In genomic region chr14:22472466-22472865, GRCh38 we compare ENCODE assay signal across 15 cellular contexts.
DNase-seq lines count a peak whose midpoint lies in the region; ATAC-seq and TF ChIP-seq lines count a peak whose summit lies in the region.
"Had no signal": no experiment of that assay in that cellular context is flagged by ENCODE, and none has a peak within 500 bp of the region (broad histone marks: within the 10 kb centered on the region; RNA-seq: fewer than 3 reads in every experiment).

No MANE protein-coding gene starts in this region.

- H3F3A ChIP-seq in GM23338 (replicated peaks; ENCODE audit: low read depth), result no peaks in the 10 kb centered on the region

- TF ChIP-seq CTCF in GM23338 (conservative IDR thresholded peaks at IDR 0.05; ENCODE audit: low read depth in 2 of 2) (no peak), OCI-LY3 (IDR thresholded peaks at IDR 0.05; ENCODE audit: low read depth, low read length) (no peak)

- H3K9ac ChIP-seq in BLaER1 (no peak overlapping the region), OCI-LY3 (ENCODE audit: low read length) (no peak overlapping the region), mesendoderm (ENCODE audit: low read length) (no peak overlapping the region)

- no peak overlapping the region for H4K8ac ChIP-seq in mesendoderm (ENCODE audit: low read depth, low read length)

- no peak overlapping the region for H3K27ac Mint-ChIP-seq in GM23338
- H3K27ac Mint-ChIP-seq: CD8-positive, alpha-beta memory T cell; H9 had no signal

- WGBS in mesendoderm (ENCODE audit: extremely low coverage, insufficient coverage, low lambda C conversion rate), result no CpG with 5 or more reads among the region's 2 CpGs

- H2AFZ ChIP-seq in GM23338, result peak overlapping the region; percentile 64; the same call in 1 of the 2 replicates
- no peak overlapping the region for H2AFZ ChIP-seq in OCI-LY3 (ENCODE audit: low read depth, low read length)

- no peak overlapping the region for H2BK120ac ChIP-seq in mesendoderm (ENCODE audit: low read depth, low read length)

- H3K18ac ChIP-seq in mesendoderm (ENCODE audit: low read length), result no peak overlapping the region

- H3K79me1 ChIP-seq in mesendoderm (ENCODE audit: low read length), result no peaks in the 10 kb centered on the region

- peaks cover 32% of the 10 kb centered on the region for H3K4me1 ChIP-seq in BLaER1
- peaks cover 13% of the 10 kb centered on the region for H3K4me1 ChIP-seq in GM23338 (ENCODE audit: insufficient read depth)
- H3K4me1 ChIP-seq in OCI-LY3 (ENCODE audit: low read length), result peaks cover 79% of the 10 kb centered on the region
- peaks cover 2% of the 10 kb centered on the region for H3K4me1 ChIP-seq in mesendoderm (ENCODE audit: control insufficient read depth, low read depth, low read length)

- H2BK5ac ChIP-seq in mesendoderm (ENCODE audit: low read length), result no peak overlapping the region

- H3K56ac ChIP-seq in mesendoderm (ENCODE audit: low read length), result peak overlapping the region; percentile 68

- ATAC-seq in GM23338, result no peak
- no peak for ATAC-seq in HG03097 (IDR thresholded peaks at IDR 0.05; ENCODE audit: low FRiP score, unreplicated experiment)
- ATAC-seq: Panc1 had no signal

- no peak overlapping the region for H2AK5ac ChIP-seq in mesendoderm (ENCODE audit: low read length)

- H3K27ac ChIP-seq in BLaER1, result no peak overlapping the region
- no peak overlapping the region for H3K27ac ChIP-seq in GM23338 (ENCODE audit: low read depth)
- no peak overlapping the region for H3K27ac ChIP-seq in OCI-LY3 (ENCODE audit: low read length)
- no peak overlapping the region for H3K27ac ChIP-seq in mesendoderm (ENCODE audit: low read depth, low read length)

- H3K36me3 ChIP-seq in BLaER1 (no peaks in the 10 kb centered on the region), GM23338 (ENCODE audit: insufficient read depth) (no peaks in the 10 kb centered on the region), OCI-LY3 (replicated peaks; ENCODE audit: low read depth, low read length) (no peaks in the 10 kb centered on the region), mesendoderm (ENCODE audit: control insufficient read depth, insufficient read depth, low read length) (no peaks in the 10 kb centered on the region)
- H3K36me3 ChIP-seq: BE2C had no signal

- no peaks in the 10 kb centered on the region for H3K9me2 ChIP-seq in GM23338 (ENCODE audit: insufficient read depth)

- DNase-seq in GM23338 (ENCODE audit: low spot score) (no peak), mesendoderm (no peak), activated gamma-delta T cell treated with Interleukin-2 at 50 U/mL for 16 hours (no peak), hippocampal formation (lab: John Stamatoyannopoulos, UW) (no peak)
- no peak for DNase-seq in stimulated activated CD4-positive, alpha-beta T cell treated with anti-CD3 and anti-CD28 coated beads, Interleukin-1b, Interleukin-23, amount 100 ng/mL, for 48 hours
- DNase-seq: BE2C; CD8-positive, alpha-beta memory T cell; NCI-H1048; NCI-H146; NCI-H2081 treated with DMSO at 0.1 percent for 48 hours had no signal

- no peak overlapping the region for H3K4ac ChIP-seq in mesendoderm (ENCODE audit: low read depth, low read length)

- H4K20me1 ChIP-seq in BLaER1, result no peaks in the 10 kb centered on the region
- no peaks in the 10 kb centered on the region for H4K20me1 ChIP-seq in GM23338 (replicated peaks; ENCODE audit: insufficient read depth)
- no peaks in the 10 kb centered on the region for H4K20me1 ChIP-seq in OCI-LY3 (ENCODE audit: insufficient read depth, low read length)

- no peaks in the 10 kb centered on the region for H3K9me3 ChIP-seq in BLaER1
- no peaks in the 10 kb centered on the region for H3K9me3 ChIP-seq in OCI-LY3 (ENCODE audit: insufficient read depth, low read length)
- H3K9me3 ChIP-seq: BE2C had no signal

- H3K9me3 Mint-ChIP-seq in GM23338, result no peaks in the 10 kb centered on the region
- H3K9me3 Mint-ChIP-seq: CD8-positive, alpha-beta memory T cell; H9 had no signal

- peak overlapping the region; percentile 39 for H2BK15ac ChIP-seq in mesendoderm (replicated peaks; ENCODE audit: low read depth)

- peak overlapping the region; percentile 79 for H3K4me2 ChIP-seq in BLaER1
- no peak overlapping the region for H3K4me2 ChIP-seq in GM23338
- peak overlapping the region; percentile 35 for H3K4me2 ChIP-seq in OCI-LY3 (ENCODE audit: low read length)
- H3K4me2 ChIP-seq in mesendoderm (ENCODE audit: low read length), result no peak overlapping the region

- H3K23ac ChIP-seq in mesendoderm (ENCODE audit: low read length), result no peak overlapping the region

- no peak overlapping the region for H3K4me3 Mint-ChIP-seq in GM23338
- H3K4me3 Mint-ChIP-seq: CD8-positive, alpha-beta memory T cell; H9 had no signal

- H3K27me3 ChIP-seq in BLaER1 (no peaks in the 10 kb centered on the region), GM23338 (ENCODE audit: insufficient read depth) (no peaks in the 10 kb centered on the region), OCI-LY3 (ENCODE audit: low read depth, low read length) (no peaks in the 10 kb centered on the region), mesendoderm (ENCODE audit: insufficient read depth, low read length, poor library complexity) (no peaks in the 10 kb centered on the region)
- H3K27me3 ChIP-seq: BE2C had no signal

- H3K36me3 Mint-ChIP-seq in GM23338 (ENCODE audit: low read depth), result no peaks in the 10 kb centered on the region
- H3K36me3 Mint-ChIP-seq: CD8-positive, alpha-beta memory T cell had no signal

- H3K27me3 Mint-ChIP-seq in GM23338 (ENCODE audit: insufficient read depth, low read depth, poor library complexity), result peaks cover 3% of the 10 kb centered on the region
- H3K27me3 Mint-ChIP-seq: CD8-positive, alpha-beta memory T cell had no signal

- H3K4me1 Mint-ChIP-seq in GM23338, result peaks cover 18% of the 10 kb centered on the region
- H3K4me1 Mint-ChIP-seq: CD8-positive, alpha-beta memory T cell had no signal

- H3K79me2 ChIP-seq in GM23338 (replicated peaks; ENCODE audit: insufficient read depth), result no peaks in the 10 kb centered on the region
- H3K79me2 ChIP-seq in OCI-LY3 (ENCODE audit: low read length), result no peaks in the 10 kb centered on the region
- H3K79me2 ChIP-seq in mesendoderm (ENCODE audit: control insufficient read depth, insufficient read depth, low read length), result no peaks in the 10 kb centered on the region

- H4K5ac ChIP-seq in mesendoderm (ENCODE audit: low read length), result no peak overlapping the region

- no peak overlapping the region for H3K4me3 ChIP-seq in BLaER1
- no peak overlapping the region for H3K4me3 ChIP-seq in GM23338
- no peak overlapping the region for H3K4me3 ChIP-seq in OCI-LY3 (ENCODE audit: low read length)
- H3K4me3 ChIP-seq in mesendoderm (ENCODE audit: low read length), result no peak overlapping the region

TF ChIP-seq in GM23338, 12 proteins besides CTCF, POLR2A, EP300 and RAD21:
- TF ChIP-seq ZNF114 (CRISPR knock-in tag; IDR thresholded peaks at IDR 0.05) (no peak), STAT1 (IDR thresholded peaks at IDR 0.05; ENCODE audit: unreplicated experiment) (no peak), JUNB (IDR thresholded peaks at IDR 0.05; ENCODE audit: unreplicated experiment) (no peak), ZNF331 (CRISPR knock-in tag; IDR thresholded peaks at IDR 0.05; ENCODE audit: low read depth) (no peak), ETS1 (IDR thresholded peaks at IDR 0.05) (no peak), EZH2phosphoT487 (IDR thresholded peaks at IDR 0.05; ENCODE audit: unreplicated experiment) (no peak), EZH2 (IDR thresholded peaks at IDR 0.05; ENCODE audit: low read depth, unreplicated experiment) (no peak)

Comparison
In these comparisons a context has a peak if more than half of its experiments do, and no peak if none do; other contexts are left out.
1. H3K4me2 ChIP-seq: peak in BLaER1 (single experiment) and OCI-LY3 (single experiment); none in GM23338 (single experiment) and mesendoderm (single experiment).